ENCODE assay signal across 6 cellular contexts in the genomic region with DNA sequence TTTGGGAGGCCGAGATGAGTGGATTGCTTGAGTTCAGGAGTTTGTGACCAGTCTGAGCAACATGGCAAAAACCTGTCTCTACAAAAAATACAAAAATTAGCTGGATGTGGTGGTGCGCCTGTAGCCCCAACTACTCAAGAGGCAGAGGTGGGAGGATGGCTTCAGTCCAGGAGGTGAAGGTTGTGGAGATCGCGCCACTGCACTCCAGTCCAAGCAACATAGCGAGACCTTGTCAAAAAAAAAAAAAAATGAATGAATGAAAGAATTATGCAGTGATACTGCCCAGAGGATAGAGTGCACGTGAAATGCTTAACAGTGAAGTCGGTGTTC. TPM values are rescaled to one million over a fixed set of nuclear protein-coding genes. Genes with fewer than 3 reads are reported as not detected.
DNase-seq lines count a peak whose midpoint lies in the region; ATAC-seq and TF ChIP-seq lines count a peak whose summit lies in the region.

No MANE protein-coding gene starts in this region.

- H3K9me3 ChIP-seq in endodermal cell (ENCODE audit: control insufficient read depth, low read length): no peaks in the 10 kb centered on the region

- 64 to 65% methylated on average over 6 to 7 of the region's 7 CpGs for WGBS in endodermal cell (ENCODE audit: insufficient coverage in 1 of 2, insufficient read length in 1 of 2), 2 experiments

- ATAC-seq in activated CD4-positive, alpha-beta T cell treated with anti-CD3 and anti-CD28 coated beads for 36 hours: no peak
- ATAC-seq in stimulated activated naive CD8-positive, alpha-beta T cell treated with anti-CD3 and anti-CD28 coated beads, Interleukin-15, amount 100 ng/mL, for 72 hours: no peak
- no peak for ATAC-seq in HG03565 (IDR thresholded peaks at IDR 0.05; ENCODE audit: unreplicated experiment)
- no peak for ATAC-seq in HG03135 (IDR thresholded peaks at IDR 0.05; ENCODE audit: unreplicated experiment)

- H3K4me1 ChIP-seq in endodermal cell (ENCODE audit: control insufficient read depth, insufficient read depth, low read length): no peaks in the 10 kb centered on the region

- intact Hi-C loops in activated CD4-positive, alpha-beta T cell treated with anti-CD3 and anti-CD28 coated beads for 36 hours (cut with DNase I, micrococcal nuclease): loop anchor here (1.0 kb wide), 4 partner anchors 23 to 705 kb away; partner anchors contain the start of genes IPO13 (in 2 of the 2), ARMH1 (in 1 of the 2), ERI3 (in 1 of the 2) and TMEM53 (in 1 of the 2)

- no peak for TF ChIP-seq CTCF in endodermal cell (conservative IDR thresholded peaks at IDR 0.05)

- POLR2A ChIA-PET in activated CD4-positive, alpha-beta T cell treated with anti-CD3 and anti-CD28 coated beads for 36 hours (lab: Charles Lee): interaction anchor here (0.6 kb wide), 1 partner anchor 74 kb away, joined by 3 read pairs; no protein-coding TSS in a partner anchor

- no peaks in the 10 kb centered on the region for H3K9me3 Mint-ChIP-seq in activated CD4-positive, alpha-beta T cell treated with anti-CD3 and anti-CD28 coated beads for 36 hours (ENCODE audit: low read depth)
- no peaks in the 10 kb centered on the region for H3K9me3 Mint-ChIP-seq in endodermal cell
- no peaks in the 10 kb centered on the region for H3K9me3 Mint-ChIP-seq in stimulated activated naive CD8-positive, alpha-beta T cell treated with anti-CD3 and anti-CD28 coated beads, Interleukin-15, amount 100 ng/mL, for 72 hours

- H3K4me3 Mint-ChIP-seq in activated CD4-positive, alpha-beta T cell treated with anti-CD3 and anti-CD28 coated beads for 36 hours: peak overlapping the region; percentile 86
- peak overlapping the region; percentile 94 for H3K4me3 Mint-ChIP-seq in endodermal cell
- peak overlapping the region; percentile 89 to 98 for H3K4me3 Mint-ChIP-seq in stimulated activated naive CD8-positive, alpha-beta T cell treated with anti-CD3 and anti-CD28 coated beads, Interleukin-15, amount 100 ng/mL, for 72 hours

- no peak overlapping the region for H3K27ac Mint-ChIP-seq in activated CD4-positive, alpha-beta T cell treated with anti-CD3 and anti-CD28 coated beads for 36 hours
- H3K27ac Mint-ChIP-seq in endodermal cell: no peak overlapping the region
- no peak overlapping the region for H3K27ac Mint-ChIP-seq in stimulated activated naive CD8-positive, alpha-beta T cell treated with anti-CD3 and anti-CD28 coated beads, Interleukin-15, amount 100 ng/mL, for 72 hours

- CTCF ChIA-PET in activated CD4-positive, alpha-beta T cell treated with anti-CD3 and anti-CD28 coated beads for 36 hours (lab: Charles Lee): interaction anchor here (1.0 to 1.8 kb wide), 2 partner anchors 23 to 79 kb away, joined by 3 to 5 read pairs; partner anchors contain the start of gene IPO13

- DNase-seq in activated CD4-positive, alpha-beta T cell treated with anti-CD3 and anti-CD28 coated beads for 36 hours: no peak
- no peak for DNase-seq in activated CD4-positive, alpha-beta T cell treated with anti-CD3 and anti-CD28 coated beads for 48 hours
- no peak for DNase-seq in endodermal cell
- no peak for DNase-seq in stimulated activated naive CD8-positive, alpha-beta T cell treated with anti-CD3 and anti-CD28 coated beads, Interleukin-15, amount 100 ng/mL, for 72 hours

- peaks cover 19% of the 10 kb centered on the region for H3K36me3 ChIP-seq in endodermal cell (ENCODE audit: control insufficient read depth, insufficient read depth, low read length)

- H3K4me1 Mint-ChIP-seq in activated CD4-positive, alpha-beta T cell treated with anti-CD3 and anti-CD28 coated beads for 36 hours: peaks cover 24% of the 10 kb centered on the region
- peaks cover 9% of the 10 kb centered on the region for H3K4me1 Mint-ChIP-seq in endodermal cell
- peaks cover 42% of the 10 kb centered on the region for H3K4me1 Mint-ChIP-seq in stimulated activated naive CD8-positive, alpha-beta T cell treated with anti-CD3 and anti-CD28 coated beads, Interleukin-15, amount 100 ng/mL, for 72 hours

- H3K36me3 Mint-ChIP-seq in activated CD4-positive, alpha-beta T cell treated with anti-CD3 and anti-CD28 coated beads for 36 hours (ENCODE audit: low read depth): peaks cover 30% of the 10 kb centered on the region
- H3K36me3 Mint-ChIP-seq in endodermal cell (ENCODE audit: low read depth): peaks cover 17% of the 10 kb centered on the region

- H3K9ac ChIP-seq in endodermal cell (ENCODE audit: extremely low read depth, low read length, poor library complexity, severe bottlenecking): no peak overlapping the region

- H3K27ac ChIP-seq in endodermal cell (ENCODE audit: low read depth, low read length): no peak overlapping the region

- no peaks in the 10 kb centered on the region for H3K27me3 Mint-ChIP-seq in activated CD4-positive, alpha-beta T cell treated with anti-CD3 and anti-CD28 coated beads for 36 hours
- no peaks in the 10 kb centered on the region for H3K27me3 Mint-ChIP-seq in endodermal cell (ENCODE audit: insufficient read depth)
- no peaks in the 10 kb centered on the region for H3K27me3 Mint-ChIP-seq in stimulated activated naive CD8-positive, alpha-beta T cell treated with anti-CD3 and anti-CD28 coated beads, Interleukin-15, amount 100 ng/mL, for 72 hours

- no peaks in the 10 kb centered on the region for H3K27me3 ChIP-seq in endodermal cell (ENCODE audit: control insufficient read depth, insufficient read depth, low read length, poor library complexity, severe bottlenecking)

- peak overlapping the region; percentile 93 for H3K4me3 ChIP-seq in endodermal cell (ENCODE audit: low read length)

RNA-seq across cellular contexts. Expression of gene DPH2, which starts 0.4 kb away (rescaled TPM):
- total RNA-seq in activated CD4-positive, alpha-beta T cell treated with anti-CD3 and anti-CD28 coated beads for 36 hours: 10 to 100 TPM; 25.2 to 30.5 TPM
- total RNA-seq in endodermal cell: 10 to 100 TPM; 28.5 to 31.3 TPM
- polyA plus RNA-seq in endodermal cell (2013, experiment 1 of 2): 26.1 TPM
- polyA plus RNA-seq in endodermal cell (2013, experiment 2 of 2): 19.5 TPM

RNA-seq across cellular contexts. Expression of gene ATP6V0B, which starts 5.4 kb away (rescaled TPM):
- total RNA-seq in activated CD4-positive, alpha-beta T cell treated with anti-CD3 and anti-CD28 coated beads for 36 hours: 10 to 100 TPM; 39.4 to 75.6 TPM
- 100 to 1,000 TPM; 108 to 116 TPM for total RNA-seq in endodermal cell
- polyA plus RNA-seq in endodermal cell (2013, experiment 1 of 2): 120 TPM
- 111 TPM for polyA plus RNA-seq in endodermal cell (2013, experiment 2 of 2)

RNA-seq across cellular contexts. Expression of gene B4GALT2, which starts 9.6 kb away (rescaled TPM):
- 10 to 100 TPM; 27.9 to 35.3 TPM for total RNA-seq in activated CD4-positive, alpha-beta T cell treated with anti-CD3 and anti-CD28 coated beads for 36 hours
- total RNA-seq in endodermal cell: 10 to 100 TPM; 62.7 to 72.7 TPM
- 89.1 TPM for polyA plus RNA-seq in endodermal cell (2013, experiment 1 of 2)
- polyA plus RNA-seq in endodermal cell (2013, experiment 2 of 2): 82.9 TPM

RNA-seq across cellular contexts. Expression of gene CCDC24, which starts 22.0 kb away (rescaled TPM):
- total RNA-seq in activated CD4-positive, alpha-beta T cell treated with anti-CD3 and anti-CD28 coated beads for 36 hours: 1 to 10 TPM; 1.2 to 2.0 TPM
- 10 to 100 TPM; 26.6 to 31.1 TPM for total RNA-seq in endodermal cell
- 13.3 TPM for polyA plus RNA-seq in endodermal cell (2013, experiment 1 of 2)
- polyA plus RNA-seq in endodermal cell (2013, experiment 2 of 2): 11.1 TPM

RNA-seq across cellular contexts. Expression of gene IPO13, which starts 22.6 kb away (rescaled TPM):
- 10 to 100 TPM; 10.7 to 12.5 TPM for total RNA-seq in activated CD4-positive, alpha-beta T cell treated with anti-CD3 and anti-CD28 coated beads for 36 hours
- total RNA-seq in endodermal cell: 10 to 100 TPM; 18.6 to 21.5 TPM
- polyA plus RNA-seq in endodermal cell (2013, experiment 1 of 2): 20.8 TPM
- 16.2 TPM for polyA plus RNA-seq in endodermal cell (2013, experiment 2 of 2)
